In genomic region chr10:113019692-113020424, GRCh38 we compare ENCODE assay signal across 1 cellular context.
TF ChIP-seq lines count a peak whose summit lies in the region.

No MANE protein-coding gene starts in this region.

TF ChIP-seq in HepG2, 621 proteins besides CTCF, POLR2A, EP300 and RAD21 (continued from another document and continues in another):
- TF ChIP-seq DMTF1 (CRISPR knock-in tag; IDR thresholded peaks at IDR 0.05) (0 out of 2 replicates have a peak, but pooled peaks have one; percentile 45), ZFY (CRISPR knock-in tag; IDR thresholded peaks at IDR 0.05) (peak; percentile 26; the same call in 1 of the 2 replicates), SAP130 (CRISPR knock-in tag; IDR thresholded peaks at IDR 0.05; ENCODE audit: low read depth) (peak; percentile 78), MLX (CRISPR knock-in tag; IDR thresholded peaks at IDR 0.05) (peak; percentile 93), GATAD2A (CRISPR knock-in tag; IDR thresholded peaks at IDR 0.05) (peak; percentile 80), RERE (CRISPR knock-in tag; IDR thresholded peaks at IDR 0.05; ENCODE audit: low read depth) (0 out of 2 replicates have a peak, but pooled peaks have one; percentile 56), MED1 (CRISPR knock-in tag; IDR thresholded peaks at IDR 0.05) (peak; percentile 78), RARA (CRISPR knock-in tag; IDR thresholded peaks at IDR 0.05) (peak; percentile 61), RBAK (CRISPR knock-in tag; IDR thresholded peaks at IDR 0.05) (no peak), TGIF2 (CRISPR knock-in tag; IDR thresholded peaks at IDR 0.05) (peak; percentile 89; the same call in 1 of the 2 replicates), KAT8 (CRISPR knock-in tag; IDR thresholded peaks at IDR 0.05) (0 out of 2 replicates have a peak, but pooled peaks have one; percentile 34), ZNF547 (CRISPR knock-in tag; IDR thresholded peaks at IDR 0.05) (no peak), ZNF746 (CRISPR knock-in tag; IDR thresholded peaks at IDR 0.05) (no peak), ARID4A (CRISPR knock-in tag; IDR thresholded peaks at IDR 0.05; ENCODE audit: borderline replicate concordance) (peak; percentile 76; the same call in 1 of the 2 replicates), TAF15 (IDR thresholded peaks at IDR 0.05; ENCODE audit: low read depth, low read length, poor library complexity, severe bottlenecking) (no peak), DPF2 (CRISPR knock-in tag; IDR thresholded peaks at IDR 0.05; ENCODE audit: borderline replicate concordance, low read depth) (peak; percentile 46; the same call in 1 of the 2 replicates), ZNF503 (CRISPR knock-in tag; IDR thresholded peaks at IDR 0.05) (peak; percentile 76; the same call in 1 of the 2 replicates), ZNF567 (CRISPR knock-in tag; IDR thresholded peaks at IDR 0.05; ENCODE audit: borderline replicate concordance) (no peak), HOXA3 (CRISPR knock-in tag; IDR thresholded peaks at IDR 0.05) (peak; percentile 68; the same call in 1 of the 2 replicates), ZNF317 (CRISPR knock-in tag; IDR thresholded peaks at IDR 0.05) (0 out of 2 replicates have a peak, but pooled peaks have one; percentile 15), FOSL1 (CRISPR knock-in tag; IDR thresholded peaks at IDR 0.05; ENCODE audit: borderline replicate concordance) (no peak), JUNB (CRISPR knock-in tag; IDR thresholded peaks at IDR 0.05; ENCODE audit: borderline replicate concordance) (peak; percentile 23; the same call in 1 of the 2 replicates), ZNF713 (CRISPR knock-in tag; IDR thresholded peaks at IDR 0.05) (no peak), MAZ (IDR thresholded peaks at IDR 0.05; ENCODE audit: borderline replicate concordance, low read depth, low read length) (no peak), MAZ (CRISPR knock-in tag; IDR thresholded peaks at IDR 0.05; ENCODE audit: low read depth) (peak; percentile 48; the same call in 1 of the 2 replicates), CCAR2 (optimal IDR thresholded peaks at IDR 0.05; ENCODE audit: low read depth, low read length) (no peak), NR2F2 (IDR thresholded peaks at IDR 0.05; ENCODE audit: borderline replicate concordance, low read depth) (peak; percentile 81; the same call in 1 of the 2 replicates), ZNF614 (CRISPR knock-in tag; IDR thresholded peaks at IDR 0.05; ENCODE audit: borderline replicate concordance) (no peak), ZNF598 (CRISPR knock-in tag; IDR thresholded peaks at IDR 0.05; ENCODE audit: borderline replicate concordance) (no peak), GZF1 (CRISPR knock-in tag; IDR thresholded peaks at IDR 0.05) (no peak), ZNF556 (CRISPR knock-in tag; IDR thresholded peaks at IDR 0.05; ENCODE audit: borderline replicate concordance) (peak; percentile 56; the same call in 1 of the 2 replicates), KLF16 (CRISPR knock-in tag; IDR thresholded peaks at IDR 0.05) (no peak), MEIS2 (CRISPR knock-in tag; IDR thresholded peaks at IDR 0.05) (peak; percentile 80; the same call in 1 of the 2 replicates), SOX6 (IDR thresholded peaks at IDR 0.05) (no peak), SOX6 (CRISPR knock-in tag; IDR thresholded peaks at IDR 0.05) (peak; percentile 94), ZEB1 (IDR thresholded peaks at IDR 0.05; ENCODE audit: insufficient replicate concordance, low read depth) (peak; percentile 98), AHDC1 (CRISPR knock-in tag; IDR thresholded peaks at IDR 0.05; ENCODE audit: borderline replicate concordance) (peak; percentile 68; the same call in 1 of the 2 replicates), ZNF367 (CRISPR knock-in tag; IDR thresholded peaks at IDR 0.05; ENCODE audit: borderline replicate concordance) (no peak)
